In genomic region chr22:35065796-35066218, GRCh38 we compare ENCODE assay signal across 26 cellular contexts. TPM values are rescaled to one million over a fixed set of nuclear protein-coding genes. Genes with fewer than 3 reads are reported as not detected.
DNase-seq lines count a peak whose midpoint lies in the region; ATAC-seq and TF ChIP-seq lines count a peak whose summit lies in the region.
"Had no signal": no experiment of that assay in that cellular context is flagged by ENCODE, and none has a peak within 500 bp of the region (broad histone marks: within the 10 kb centered on the region; RNA-seq: fewer than 3 reads in every experiment).

TSS of gene ISX (plus strand) at chr22:35066158. CDS start at chr22:35067088, 930 bp downstream.

- BruUV-seq in OCI-LY7 (replicated peaks; lab: Mats Ljungman, UMichigan): no TSS peak

- no peaks in the 10 kb centered on the region for H3K9me2 ChIP-seq in OCI-LY7 (ENCODE audit: insufficient read depth, low read length)

- no peak within 1 kb of the TSS for H2AFZ ChIP-seq in OCI-LY7 (ENCODE audit: low read length)
- H2AFZ ChIP-seq: parathyroid adenoma had no signal

- H4K20me1 ChIP-seq in OCI-LY7 (ENCODE audit: insufficient read depth, low read length): no peaks in the 10 kb centered on the region

- H3K9me3 ChIP-seq in HEK293 (ENCODE audit: control insufficient read depth, insufficient read depth, low read depth, low read length): no peaks in the 10 kb centered on the region
- H3K9me3 ChIP-seq in duodenal mucosa (ENCODE audit: control insufficient read depth in 1 of 2, low read length in 2 of 2): no peaks in the 10 kb centered on the region
- no peaks in the 10 kb centered on the region for H3K9me3 ChIP-seq in OCI-LY7 (ENCODE audit: low read length)
- H3K9me3 ChIP-seq: gastrocnemius medialis, stomach, upper lobe of right lung had no signal

- no peak within 1 kb of the TSS for H3K4me2 ChIP-seq in OCI-LY7 (ENCODE audit: low read length)

- ATAC-seq in GM21529 (IDR thresholded peaks at IDR 0.05; ENCODE audit: unreplicated experiment): no peak
- no peak for ATAC-seq in GM18909 (IDR thresholded peaks at IDR 0.05; ENCODE audit: poor library complexity, unreplicated experiment)
- ATAC-seq: activated T-cell treated with anti-CD3 and anti-CD28 coated beads, Interleukin-2, amount 50 U/mL, for 72 hours; esophagus mucosa; gastrocnemius medialis; naive thymus-derived CD8-positive, alpha-beta T cell; upper lobe of right lung had no signal

- peak within 1 kb of the TSS; percentile 88 to 97 for H3K9ac ChIP-seq in duodenal mucosa (ENCODE audit: low read depth in 1 of 2, low read length in 2 of 2)
- no peak within 1 kb of the TSS for H3K9ac ChIP-seq in rectal smooth muscle tissue (ENCODE audit: low read length)
- H3K9ac ChIP-seq: parathyroid adenoma had no signal

- no peaks in the 10 kb centered on the region for H3K79me2 ChIP-seq in OCI-LY7 (ENCODE audit: insufficient read depth, low read depth, low read length)
- H3K79me2 ChIP-seq: parathyroid adenoma had no signal

- no peak within 1 kb of the TSS for H3K27ac ChIP-seq in HEK293 (ENCODE audit: extremely low read depth, low read depth, low read length)
- H3K27ac ChIP-seq in duodenal mucosa (ENCODE audit: low read depth, low read length): peak within 1 kb of the TSS; percentile 50
- no peak within 1 kb of the TSS for H3K27ac ChIP-seq in rectal smooth muscle tissue (ENCODE audit: low read depth, low read length)
- H3K27ac ChIP-seq in OCI-LY7 (ENCODE audit: low read depth, low read length, poor library complexity, severe bottlenecking): no peak within 1 kb of the TSS
- H3K27ac ChIP-seq in substantia nigra (ENCODE audit: low read depth, low read length, poor library complexity, severe bottlenecking): no peak within 1 kb of the TSS
- H3K27ac ChIP-seq: gastrocnemius medialis, parathyroid adenoma, stomach, upper lobe of right lung had no signal

- CTCF ChIA-PET in HEK293 (lab: Yijun Ruan, JAX) (no interaction called here), OCI-LY7 (lab: Charles Lee; ENCODE audit: unreplicated experiment) (no interaction called here)

- no peaks in the 10 kb centered on the region for H3K36me3 ChIP-seq in HEK293 (ENCODE audit: control insufficient read depth in 2 of 2, insufficient read depth in 1 of 2, low read length in 2 of 2)
- peaks cover 4 to 5% of the 10 kb centered on the region in 2 donors for H3K36me3 ChIP-seq in duodenal mucosa (ENCODE audit: control insufficient read depth in 1 of 2, insufficient read depth in 2 of 2, low read length in 2 of 2)
- H3K36me3 ChIP-seq in rectal smooth muscle tissue (ENCODE audit: control insufficient read depth, insufficient read depth, low read length): no peaks in the 10 kb centered on the region
- H3K36me3 ChIP-seq in OCI-LY7 (ENCODE audit: insufficient read depth, low read length): no peaks in the 10 kb centered on the region
- H3K36me3 ChIP-seq: gastrocnemius medialis, stomach, upper lobe of right lung had no signal

- H3K27me3 ChIP-seq in duodenal mucosa (ENCODE audit: control insufficient read depth in 1 of 2, insufficient read depth in 2 of 2, low read length in 2 of 2) (no peaks in the 10 kb centered on the region), rectal smooth muscle tissue (ENCODE audit: control insufficient read depth, insufficient read depth, low read length) (no peaks in the 10 kb centered on the region)
- H3K27me3 ChIP-seq: gastrocnemius medialis, stomach, upper lobe of right lung had no signal

- TF ChIP-seq CTCF in HEK293 (tag by site-specific recombination; IDR thresholded peaks at IDR 0.05) (no peak), OCI-LY7 (conservative IDR thresholded peaks at IDR 0.05; ENCODE audit: low read length) (no peak)

- POLR2A ChIA-PET in HEK293 (lab: Yijun Ruan, JAX) (no interaction called here), OCI-LY7 (lab: Charles Lee) (no interaction called here)

- H3K4me1 ChIP-seq in HEK293 (ENCODE audit: control insufficient read depth, insufficient read depth, low read length) (no peaks in the 10 kb centered on the region), duodenal mucosa (ENCODE audit: control insufficient read depth in 1 of 2, insufficient read depth in 2 of 2, low read length in 2 of 2) (peaks cover 15 to 23% of the 10 kb centered on the region in 2 donors), rectal smooth muscle tissue (ENCODE audit: control insufficient read depth, insufficient read depth, low read length) (no peaks in the 10 kb centered on the region), OCI-LY7 (ENCODE audit: insufficient read depth, low read length, poor library complexity, severe bottlenecking) (no peaks in the 10 kb centered on the region)
- H3K4me1 ChIP-seq: gastrocnemius medialis, parathyroid adenoma, stomach, upper lobe of right lung had no signal

- intact Hi-C loops in OCI-LY7 (cut with micrococcal nuclease; ENCODE audit: unreplicated experiment): no loop called here

- DNase-seq in NCI-H146 (lab: John Stamatoyannopoulos, UW) (peak; percentile 47), OCI-LY7 (ENCODE audit: low spot score) (no peak), substantia nigra (lab: John Stamatoyannopoulos, UW) (no peak)
- DNase-seq: activated CD4-positive, alpha-beta T cell treated with anti-CD3 and anti-CD28 coated beads for 1 hour; activated naive CD4-positive, alpha-beta T cell treated with anti-CD3 and anti-CD28 coated beads, Interleukin-2, amount 50 U/mL, for 16 hours; activated T-cell treated with anti-CD3 and anti-CD28 coated beads, Interleukin-2, amount 50 U/mL, for 72 hours; CD8-positive, alpha-beta memory T cell; effector CD8-positive, alpha-beta T cell; gastrocnemius medialis; HFFc6; naive thymus-derived CD8-positive, alpha-beta T cell; NCI-H2081; stimulated activated CD4-positive, alpha-beta T cell treated with anti-CD3 and anti-CD28 coated beads, Interleukin-2, amount 100 ng/mL, for 48 hours; stomach; T1000; upper lobe of right lung had no signal

- no peak within 1 kb of the TSS for H3K4me3 ChIP-seq in HEK293 (ENCODE audit: low read depth, low read length)
- peak within 1 kb of the TSS; percentile 65 to 90 for H3K4me3 ChIP-seq in duodenal mucosa (ENCODE audit: low read depth in 1 of 2, low read length in 2 of 2)
- H3K4me3 ChIP-seq in rectal smooth muscle tissue (ENCODE audit: low read length): peak within 1 kb of the TSS; percentile 58
- no peak within 1 kb of the TSS for H3K4me3 ChIP-seq in OCI-LY7 (ENCODE audit: low read depth, low read length, poor library complexity, severe bottlenecking)
- H3K4me3 ChIP-seq: gastrocnemius medialis, stomach, upper lobe of right lung had no signal

TF ChIP-seq in HEK293, 187 proteins besides CTCF, POLR2A, EP300 and RAD21:
- peak; percentile 48; the same call in 1 of the 2 replicates for TF ChIP-seq TRIM28 (IDR thresholded peaks at IDR 0.05; ENCODE audit: borderline replicate concordance, low read length)
- TF ChIP-seq ZNF324 (tag by site-specific recombination; IDR thresholded peaks at IDR 0.05): no peak
TF ChIP-seq in HEK293: peak in this region for 1.

RNA-seq across cellular contexts. Expression of gene ISX, which starts in this region (rescaled TPM):
- total RNA-seq in OCI-LY7 (2014; rRNA removed; shearing (Covaris generic)): not detected in 2 replicates
- total RNA-seq in OCI-LY7 (2022): not detected in 2 replicates
- total RNA-seq: activated CD8-positive, alpha-beta memory T cell treated with anti-CD3 and anti-CD28 coated beads for 36 hours; activated T-cell treated with anti-CD3 and anti-CD28 coated beads, Interleukin-2, amount 50 U/mL, for 72 hours; CD8-positive, alpha-beta memory T cell; esophagus mucosa; HFFc6; naive thymus-derived CD8-positive, alpha-beta T cell; NCI-H460; skeletal muscle tissue; upper lobe of right lung had no signal

Comparison
In these comparisons a context has a peak if more than half of its experiments do, and no peak if none do; other contexts are left out.
1. H3K4me3 ChIP-seq: peak in duodenal mucosa (2 of 2) and rectal smooth muscle tissue (single experiment); none in HEK293 (single experiment) and OCI-LY7 (single experiment).